22 cellular contexts compared by ENCODE assay signal in genomic region chr16:74721716-74722115, GRCh38. TPM values are rescaled to one million over a fixed set of nuclear protein-coding genes. Genes with fewer than 3 reads are reported as not detected.
"Had no signal": no experiment of that assay in that cellular context is flagged by ENCODE, and none has a peak within 500 bp of the region (broad histone marks: within the 10 kb centered on the region; RNA-seq: fewer than 3 reads in every experiment).

No MANE protein-coding gene starts in this region.

- H3K9me3 Mint-ChIP-seq: stimulated activated effector memory CD8-positive, alpha-beta T cell treated with anti-CD3 and anti-CD28 coated beads, Interleukin-12 subunit alpha, Interleukin-12 subunit beta, amount 100 ng/mL, for 72 hours had no signal

- H3K36me3 ChIP-seq: heart left ventricle, upper lobe of right lung, vagina had no signal

- FAIRE-seq: frontal cortex, islet of Langerhans, small intestine had no signal

- H3K27ac Mint-ChIP-seq: naive thymus-derived CD4-positive, alpha-beta T cell; nephron progenitor cell; progenitor cell of endocrine pancreas; stimulated activated effector memory CD8-positive, alpha-beta T cell treated with anti-CD3 and anti-CD28 coated beads, Interleukin-12 subunit alpha, Interleukin-12 subunit beta, amount 100 ng/mL, for 72 hours had no signal

- ATAC-seq: heart left ventricle; naive thymus-derived CD4-positive, alpha-beta T cell; right cardiac atrium; stimulated activated effector memory CD8-positive, alpha-beta T cell treated with anti-CD3 and anti-CD28 coated beads, Interleukin-12 subunit alpha, Interleukin-12 subunit beta, amount 100 ng/mL, for 72 hours; stimulated activated naive CD8-positive, alpha-beta T cell treated with anti-CD3 and anti-CD28 coated beads, Interleukin-15, Interleukin-2, amounts not matched to agents 100 U/mL and 50 U/mL, for 24 hours; upper lobe of right lung had no signal

- H3K9me3 ChIP-seq: testis, vagina had no signal

- DNase-seq: heart left ventricle; hippocampal formation; kidney glomerular epithelial cell; naive thymus-derived CD4-positive, alpha-beta T cell; nephron progenitor cell; right cardiac atrium; small intestine; stimulated activated CD4-positive, alpha-beta T cell treated with anti-CD3 and anti-CD28 coated beads, Interleukin-4, amount 100 ng/mL, for 1 hour; stimulated activated CD8-positive, alpha-beta memory T cell treated with anti-CD3 and anti-CD28 coated beads, Interleukin-4, amount 100 ng/mL, for 48 hours; stimulated activated naive CD8-positive, alpha-beta T cell treated with anti-CD3 and anti-CD28 coated beads, Interleukin-15, Interleukin-2, amounts not matched to agents 100 U/mL and 50 U/mL, for 24 hours; testis; upper lobe of right lung had no signal

- H3K4me1 ChIP-seq: heart left ventricle, upper lobe of right lung, vagina had no signal

- H3K4me1 Mint-ChIP-seq: naive thymus-derived CD4-positive, alpha-beta T cell; stimulated activated effector memory CD8-positive, alpha-beta T cell treated with anti-CD3 and anti-CD28 coated beads, Interleukin-12 subunit alpha, Interleukin-12 subunit beta, amount 100 ng/mL, for 72 hours had no signal

- H3K4me3 ChIP-seq: heart left ventricle, testis, tibial nerve, upper lobe of right lung, vagina had no signal

- H3K27ac ChIP-seq: heart left ventricle, testis, upper lobe of right lung, vagina had no signal

- H3K4me3 Mint-ChIP-seq: nephron progenitor cell; stimulated activated effector memory CD8-positive, alpha-beta T cell treated with anti-CD3 and anti-CD28 coated beads, Interleukin-12 subunit alpha, Interleukin-12 subunit beta, amount 100 ng/mL, for 72 hours had no signal

- H3K27me3 ChIP-seq: testis, tibial nerve, upper lobe of right lung, vagina had no signal

RNA-seq across cellular contexts. Expression of gene FA2H, which starts 52.9 kb away (rescaled TPM):
- total RNA-seq: glomerular endothelial cell, lung microvascular endothelial cell, mesenteric fat pad, osteocyte, vagina had no signal
- polyA plus RNA-seq: naive thymus-derived CD4-positive, alpha-beta T cell had no signal
